Comparison of ENCODE assay signal across 16 cellular contexts in the genomic region with DNA sequence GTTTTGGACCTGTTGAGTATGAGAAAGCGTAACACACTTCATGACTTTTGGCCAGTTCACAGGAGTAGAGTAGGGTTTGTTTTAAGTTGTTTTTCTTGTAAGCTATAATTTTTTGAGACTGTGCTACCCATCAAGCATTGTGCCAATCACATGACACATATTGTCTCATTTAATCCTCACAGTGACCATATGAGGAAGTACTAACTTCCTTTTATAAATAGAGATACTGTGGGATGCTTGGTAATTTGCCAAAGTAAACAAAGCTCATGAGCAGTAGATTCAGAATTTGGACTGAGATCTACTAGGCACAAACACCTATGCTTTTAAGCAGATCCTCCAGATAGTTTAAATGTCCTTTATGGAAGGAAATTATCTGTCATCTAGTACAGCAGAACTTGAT.
A peak's percentile ranks its signal among the peaks of the same experiment; 100 is the strongest.
DNase-seq lines count a peak whose midpoint lies in the region; ATAC-seq lines count a peak whose summit lies in the region.
"Had no signal": no experiment of that assay in that cellular context is flagged by ENCODE, and none has a peak within 500 bp of the region (broad histone marks: within the 10 kb centered on the region; RNA-seq: fewer than 3 reads in every experiment).

No MANE protein-coding gene starts in this region.

- H3K4me3 Mint-ChIP-seq in natural killer cell treated with Interleukin-12 subunit alpha and Interleukin-12 subunit beta and Interleukin-15 and Interleukin-18, amount 100 ng/mL, for 72 hours = no peak overlapping the region
- H3K4me3 Mint-ChIP-seq: CD4-positive, CD25-positive, alpha-beta regulatory T cell; GM23338 had no signal

- H3K9me3 Mint-ChIP-seq in natural killer cell treated with Interleukin-12 subunit alpha and Interleukin-12 subunit beta and Interleukin-15 and Interleukin-18, amount 100 ng/mL, for 72 hours = no peaks in the 10 kb centered on the region
- H3K9me3 Mint-ChIP-seq: GM23338 had no signal

- no peaks in the 10 kb centered on the region for H3K4me1 Mint-ChIP-seq in natural killer cell treated with Interleukin-12 subunit alpha and Interleukin-12 subunit beta and Interleukin-15 and Interleukin-18, amount 100 ng/mL, for 72 hours (ENCODE audit: low read depth in 2 of 2)
- H3K4me1 Mint-ChIP-seq: CD4-positive, CD25-positive, alpha-beta regulatory T cell had no signal

- H3K27ac Mint-ChIP-seq in natural killer cell treated with Interleukin-12 subunit alpha and Interleukin-12 subunit beta and Interleukin-15 and Interleukin-18, amount 100 ng/mL, for 72 hours = no peak overlapping the region
- H3K27ac Mint-ChIP-seq: CD4-positive, CD25-positive, alpha-beta regulatory T cell; GM23338 had no signal

- DNase-seq in COR-L47 (lab: John Stamatoyannopoulos, UW) (peak; percentile 5), DMS153 treated with DMSO at 0.1 percent for 48 hours (lab: John Stamatoyannopoulos, UW; ENCODE audit: unreplicated experiment) (peak; percentile 28), NCI-H345 (lab: John Stamatoyannopoulos, UW) (peak; percentile 68), dermis blood vessel endothelial cell (peak; percentile 16), amygdala (lab: John Stamatoyannopoulos, UW) (no peak), DMS79 (lab: John Stamatoyannopoulos, UW) (no peak)
- DNase-seq in natural killer cell treated with Interleukin-12 subunit alpha and Interleukin-12 subunit beta and Interleukin-15 and Interleukin-18, amount 100 ng/mL, for 72 hours (ENCODE audit: low spot score) = no peak
- DNase-seq: CD4-positive, CD25-positive, alpha-beta regulatory T cell; GF-D8; NCI-H1092 treated with DMSO at 0.1 percent for 48 hours; NCI-H1694 treated with DMSO at 0.1 percent for 48 hours; NCI-H2171; NCI-H510A treated with DMSO at 0.1 percent for 48 hours; NK-92 treated with Interleukin-12 subunit alpha and Interleukin-12 subunit beta, amount 100 ng/mL, for 24 hours had no signal

- no peak for ATAC-seq in natural killer cell treated with Interleukin-12 subunit alpha and Interleukin-12 subunit beta and Interleukin-15 and Interleukin-18, amount 100 ng/mL, for 72 hours
- ATAC-seq: GM23338, HCT116 had no signal

- H3K27me3 Mint-ChIP-seq in natural killer cell treated with Interleukin-12 subunit alpha and Interleukin-12 subunit beta and Interleukin-15 and Interleukin-18, amount 100 ng/mL, for 72 hours = peaks cover 7 to 24% of the 10 kb centered on the region in 2 donors

- no peaks in the 10 kb centered on the region for H3K36me3 Mint-ChIP-seq in natural killer cell treated with Interleukin-12 subunit alpha and Interleukin-12 subunit beta and Interleukin-15 and Interleukin-18, amount 100 ng/mL, for 72 hours
- H3K36me3 Mint-ChIP-seq: CD4-positive, CD25-positive, alpha-beta regulatory T cell had no signal

Comparison
In these comparisons a context has a peak if more than half of its experiments do, and no peak if none do; other contexts are left out.
1. DNase-seq: peak in COR-L47 (single experiment), DMS153 treated with DMSO at 0.1 percent for 48 hours (single experiment), NCI-H345 (single experiment) and dermis blood vessel endothelial cell (single experiment); none in amygdala (0 of 56), DMS79 (single experiment) and natural killer cell treated with Interleukin-12 subunit alpha and Interleukin-12 subunit beta and Interleukin-15 and Interleukin-18, amount 100 ng/mL, for 72 hours (single experiment).